ENCODE assay signal across 21 cellular contexts in the genomic region with DNA sequence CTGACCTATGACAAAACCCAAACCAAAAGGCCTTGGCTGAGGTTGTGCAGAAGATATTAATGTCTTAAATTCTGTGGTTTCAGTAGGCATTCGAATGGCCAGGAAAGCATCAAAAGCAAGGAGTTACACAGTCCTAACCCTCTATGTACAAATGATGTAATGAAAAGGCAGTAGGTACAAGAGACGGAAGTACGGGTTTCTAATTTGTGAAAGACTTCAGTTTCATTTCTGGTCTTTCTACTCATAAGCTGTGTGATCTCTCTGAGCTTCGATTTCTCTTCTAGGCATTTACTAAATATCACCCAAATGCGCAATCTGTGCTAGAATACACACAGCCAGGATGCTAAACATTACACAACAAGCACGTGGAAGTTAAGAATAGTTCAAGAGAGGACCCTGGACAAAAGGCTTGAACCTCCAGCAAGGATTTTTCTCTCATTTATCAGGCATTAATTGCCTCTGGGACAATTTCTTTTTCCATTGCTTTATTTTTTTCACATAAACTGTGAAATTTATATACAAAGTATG.
"Had no signal": no experiment of that assay in that cellular context is flagged by ENCODE, and none has a peak within 500 bp of the region (broad histone marks: within the 10 kb centered on the region; RNA-seq: fewer than 3 reads in every experiment).

No MANE protein-coding gene starts in this region.

- H3K4me1 Mint-ChIP-seq: activated CD4-positive, alpha-beta T cell treated with anti-CD3 and anti-CD28 coated beads, Interleukin-2, amount 10 ng/mL, durations not matched to agents 7 days and 5 days; activated naive CD4-positive, alpha-beta T cell treated with anti-CD3 and anti-CD28 coated beads, Interleukin-2, amount 50 U/mL, for 24 hours; nephron progenitor cell had no signal

- H3K9me3 Mint-ChIP-seq: activated CD4-positive, alpha-beta T cell treated with anti-CD3 and anti-CD28 coated beads, Interleukin-2, amount 10 ng/mL, durations not matched to agents 7 days and 5 days; activated naive CD4-positive, alpha-beta T cell treated with anti-CD3 and anti-CD28 coated beads, Interleukin-2, amount 50 U/mL, for 24 hours; activated T-cell treated with anti-CD3 and anti-CD28 coated beads, Interleukin-2, amount 50 U/mL, for 72 hours; dendritic cell treated with granulocyte-macrophage colony-stimulating factor and Interleukin-4, amounts not matched to agents 40 ng/mL and 50 ng/mL, for 4 days; nephron progenitor cell had no signal

- FAIRE-seq: bronchial epithelial cell, endothelial cell of umbilical vein had no signal

- H3K27me3 ChIP-seq: esophagus muscularis mucosa had no signal

- DNase-seq: activated CD4-positive, alpha-beta T cell treated with anti-CD3 and anti-CD28 coated beads, Interleukin-2, amount 10 ng/mL, durations not matched to agents 7 days and 5 days; activated effector memory CD4-positive, alpha-beta T cell treated with anti-CD3 and anti-CD28 coated beads, Interleukin-2, amount 50 U/mL, for 16 hours; activated T-cell treated with anti-CD3 and anti-CD28 coated beads, Interleukin-2, amount 50 U/mL, for 72 hours; cerebellar nuclear complex; effector CD8-positive, alpha-beta T cell; foreskin fibroblast; midbrain; nephron progenitor cell; nucleus accumbens; posterior cingulate gyrus; stimulated activated CD4-positive, alpha-beta T cell treated with anti-CD3 and anti-CD28 coated beads, Interleukin-12 subunit alpha, Interleukin-12 subunit beta, amount 100 ng/mL, for 4 hours; stimulated activated CD4-positive, alpha-beta T cell treated with anti-CD3 and anti-CD28 coated beads, Interleukin-1b, Interleukin-23, amount 100 ng/mL, for 48 hours; stimulated activated CD8-positive, alpha-beta memory T cell treated with anti-CD3 and anti-CD28 coated beads, Interleukin-4, amount 100 ng/mL, for 48 hours; stimulated activated naive CD4-positive, alpha-beta T cell; T1000 had no signal

- H3K4me3 ChIP-seq: esophagus muscularis mucosa, lung had no signal

- H3K9me3 ChIP-seq: esophagus muscularis mucosa had no signal

- H3K27ac ChIP-seq: esophagus muscularis mucosa had no signal

- H3K4me3 Mint-ChIP-seq: activated CD4-positive, alpha-beta T cell treated with anti-CD3 and anti-CD28 coated beads, Interleukin-2, amount 10 ng/mL, durations not matched to agents 7 days and 5 days; activated naive CD4-positive, alpha-beta T cell treated with anti-CD3 and anti-CD28 coated beads, Interleukin-2, amount 50 U/mL, for 24 hours; activated T-cell treated with anti-CD3 and anti-CD28 coated beads, Interleukin-2, amount 50 U/mL, for 72 hours; dendritic cell treated with granulocyte-macrophage colony-stimulating factor and Interleukin-4, amounts not matched to agents 40 ng/mL and 50 ng/mL, for 4 days; nephron progenitor cell had no signal

- H3K27me3 Mint-ChIP-seq: activated CD4-positive, alpha-beta T cell treated with anti-CD3 and anti-CD28 coated beads, Interleukin-2, amount 10 ng/mL, durations not matched to agents 7 days and 5 days; activated naive CD4-positive, alpha-beta T cell treated with anti-CD3 and anti-CD28 coated beads, Interleukin-2, amount 50 U/mL, for 24 hours; dendritic cell treated with granulocyte-macrophage colony-stimulating factor and Interleukin-4, amounts not matched to agents 40 ng/mL and 50 ng/mL, for 4 days had no signal

- H3K27ac Mint-ChIP-seq: activated CD4-positive, alpha-beta T cell treated with anti-CD3 and anti-CD28 coated beads, Interleukin-2, amount 10 ng/mL, durations not matched to agents 7 days and 5 days; activated naive CD4-positive, alpha-beta T cell treated with anti-CD3 and anti-CD28 coated beads, Interleukin-2, amount 50 U/mL, for 24 hours; activated T-cell treated with anti-CD3 and anti-CD28 coated beads, Interleukin-2, amount 50 U/mL, for 72 hours; dendritic cell treated with granulocyte-macrophage colony-stimulating factor and Interleukin-4, amounts not matched to agents 40 ng/mL and 50 ng/mL, for 4 days; nephron progenitor cell had no signal

- ATAC-seq: activated T-cell treated with anti-CD3 and anti-CD28 coated beads, Interleukin-2, amount 50 U/mL, for 72 hours had no signal

- H3K4me1 ChIP-seq: esophagus muscularis mucosa had no signal
